Comparison of ENCODE assay signal across 7 cellular contexts in genomic region chr19:38367041-38367440, GRCh38. TPM values are rescaled to one million over a fixed set of nuclear protein-coding genes. Genes with fewer than 3 reads are reported as not detected.
"Had no signal": no experiment of that assay in that cellular context is flagged by ENCODE, and none has a peak within 500 bp of the region (broad histone marks: within the 10 kb centered on the region; RNA-seq: fewer than 3 reads in every experiment).

No MANE protein-coding gene starts in this region.

- H3K36me3 Mint-ChIP-seq: IgD-negative memory B cell had no signal

- H3K27ac Mint-ChIP-seq: GM23338, H9, IgD-negative memory B cell had no signal

- H3K4me1 Mint-ChIP-seq: GM23338, IgD-negative memory B cell had no signal

- H3K4me3 Mint-ChIP-seq: GM23338, H9 had no signal

- ATAC-seq: GM23338 had no signal

- DNase-seq: H9, HCEC 1CT had no signal

- FAIRE-seq: H1, H54, HTR-8/SVneo had no signal

- H3K4me2 ChIP-seq: GM23338 had no signal

- H3K9me3 Mint-ChIP-seq: IgD-negative memory B cell had no signal

- H2AFZ ChIP-seq: GM23338 had no signal

- H3K4me3 ChIP-seq: GM23338 had no signal

RNA-seq across cellular contexts. Expression of gene GGN, which starts 20.8 kb away (rescaled TPM):
- polyA plus RNA-seq: IgD-negative memory B cell had no signal

RNA-seq across cellular contexts. Expression of gene SPRED3, which starts 21.5 kb away (rescaled TPM):
- polyA plus RNA-seq: IgD-negative memory B cell had no signal
